Comparison of ENCODE assay signal across 1 cellular context in the genomic region with DNA sequence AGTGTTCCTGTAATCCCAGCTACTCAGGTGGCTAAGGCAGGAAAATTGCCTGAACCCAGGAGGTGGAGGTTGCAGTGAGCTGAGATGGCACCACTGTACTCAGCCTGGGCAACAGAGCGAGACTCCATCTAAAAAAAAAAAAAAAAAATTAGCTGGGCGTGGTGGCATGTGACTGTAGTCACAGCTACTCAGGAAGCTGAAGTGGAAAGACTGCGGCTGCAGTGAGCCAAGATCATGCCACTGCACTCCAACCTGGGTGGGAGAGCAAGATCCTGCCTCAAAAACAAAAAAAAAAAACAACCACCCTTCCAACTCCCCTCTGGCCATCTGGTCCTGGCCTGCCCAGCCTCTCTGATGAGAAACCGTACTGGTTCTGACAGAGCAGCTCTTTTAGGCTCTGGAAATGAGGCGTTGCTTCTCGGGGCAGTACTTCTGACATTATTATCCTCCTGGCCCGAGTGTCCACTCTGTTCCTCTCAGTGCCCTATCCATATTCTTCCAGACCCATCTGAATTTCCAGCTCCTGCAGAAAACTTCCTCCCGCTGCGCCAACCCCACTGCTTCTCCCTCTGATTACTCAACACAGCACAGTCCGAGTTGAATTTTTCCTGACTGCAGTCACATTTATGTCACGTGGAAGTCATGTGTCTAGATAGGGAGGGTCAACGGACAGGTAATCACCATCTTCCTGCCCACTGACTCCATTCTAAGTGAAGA.
TF ChIP-seq lines count a peak whose summit lies in the region.

No MANE protein-coding gene starts in this region.

TF ChIP-seq in K562, 482 proteins besides CTCF, POLR2A, EP300 and RAD21 (continued from another document and continues in another):
- TF ChIP-seq, protein P1, sequence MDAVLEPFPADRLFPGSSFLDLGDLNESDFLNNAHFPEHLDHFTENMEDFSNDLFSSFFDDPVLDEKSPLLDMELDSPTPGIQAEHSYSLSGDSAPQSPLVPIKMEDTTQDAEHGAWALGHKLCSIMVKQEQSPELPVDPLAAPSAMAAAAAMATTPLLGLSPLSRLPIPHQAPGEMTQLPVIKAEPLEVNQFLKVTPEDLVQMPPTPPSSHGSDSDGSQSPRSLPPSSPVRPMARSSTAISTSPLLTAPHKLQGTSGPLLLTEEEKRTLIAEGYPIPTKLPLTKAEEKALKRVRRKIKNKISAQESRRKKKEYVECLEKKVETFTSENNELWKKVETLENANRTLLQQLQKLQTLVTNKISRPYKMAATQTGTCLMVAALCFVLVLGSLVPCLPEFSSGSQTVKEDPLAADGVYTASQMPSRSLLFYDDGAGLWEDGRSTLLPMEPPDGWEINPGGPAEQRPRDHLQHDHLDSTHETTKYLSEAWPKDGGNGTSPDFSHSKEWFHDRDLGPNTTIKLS (IDR thresholded peaks at IDR 0.05; ENCODE audit: borderline replicate concordance, low read depth) = no peak
- TF ChIP-seq, protein P2, sequence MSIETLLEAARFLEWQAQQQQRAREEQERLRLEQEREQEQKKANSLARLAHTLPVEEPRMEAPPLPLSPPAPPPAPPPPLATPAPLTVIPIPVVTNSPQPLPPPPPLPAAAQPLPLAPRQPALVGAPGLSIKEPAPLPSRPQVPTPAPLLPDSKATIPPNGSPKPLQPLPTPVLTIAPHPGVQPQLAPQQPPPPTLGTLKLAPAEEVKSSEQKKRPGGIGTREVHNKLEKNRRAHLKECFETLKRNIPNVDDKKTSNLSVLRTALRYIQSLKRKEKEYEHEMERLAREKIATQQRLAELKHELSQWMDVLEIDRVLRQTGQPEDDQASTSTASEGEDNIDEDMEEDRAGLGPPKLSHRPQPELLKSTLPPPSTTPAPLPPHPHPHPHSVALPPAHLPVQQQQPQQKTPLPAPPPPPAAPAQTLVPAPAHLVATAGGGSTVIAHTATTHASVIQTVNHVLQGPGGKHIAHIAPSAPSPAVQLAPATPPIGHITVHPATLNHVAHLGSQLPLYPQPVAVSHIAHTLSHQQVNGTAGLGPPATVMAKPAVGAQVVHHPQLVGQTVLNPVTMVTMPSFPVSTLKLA (conservative IDR thresholded peaks at IDR 0.05) = peak; percentile 25 to 60; a peak in 2 of 4 replicates
- TF ChIP-seq LCOR (CRISPR knock-in tag; IDR thresholded peaks at IDR 0.05) (no peak), ZNF24 (IDR thresholded peaks at IDR 0.05) (no peak), ILK (tag; IDR thresholded peaks at IDR 0.05; ENCODE audit: borderline replicate concordance, low read depth) (no peak), ATF1 (CRISPR knock-in tag; IDR thresholded peaks at IDR 0.05) (no peak), ATF1 (tag; IDR thresholded peaks at IDR 0.05) (no peak), ILF3 (IDR thresholded peaks at IDR 0.05; ENCODE audit: borderline replicate concordance) (no peak), RFX7 (CRISPR knock-in tag; IDR thresholded peaks at IDR 0.05) (no peak), HMG20B (CRISPR knock-in tag; IDR thresholded peaks at IDR 0.05) (no peak), ZNF408 (CRISPR knock-in tag; IDR thresholded peaks at IDR 0.05; ENCODE audit: low read depth) (no peak), GABPA (tag; conservative IDR thresholded peaks at IDR 0.05; ENCODE audit: low read depth) (no peak), SMARCC2 (IDR thresholded peaks at IDR 0.05; ENCODE audit: low read depth) (no peak), HCFC1 (IDR thresholded peaks at IDR 0.05; ENCODE audit: low read depth, low read length) (no peak), NONO (IDR thresholded peaks at IDR 0.05; ENCODE audit: low read depth in 2 of 2, low read length in 1 of 2) (no peak), ZNF253 (CRISPR knock-in tag; conservative IDR thresholded peaks at IDR 0.05) (no peak), SRSF9 (IDR thresholded peaks at IDR 0.05; ENCODE audit: borderline replicate concordance, low read depth, low read length) (no peak), MAZ (CRISPR knock-in tag; conservative IDR thresholded peaks at IDR 0.05 in 1 of 2, IDR thresholded peaks at IDR 0.05 in 1 of 2) (0 out of 4 replicates have a peak, but pooled peaks of 1 of the 2 experiments have one; percentile 16), SMARCA5 (IDR thresholded peaks at IDR 0.05) (no peak), MECOM (CRISPR knock-in tag; IDR thresholded peaks at IDR 0.05) (no peak), PTBP1 (IDR thresholded peaks at IDR 0.05; ENCODE audit: low read depth, low read length) (no peak), HDAC2 (IDR thresholded peaks at IDR 0.05) (no peak), CTBP1 (IDR thresholded peaks at IDR 0.05; ENCODE audit: borderline replicate concordance) (no peak), SAP30 (IDR thresholded peaks at IDR 0.05; ENCODE audit: borderline replicate concordance, insufficient read depth, low read depth, low read length, poor library complexity, severe bottlenecking) (no peak), SRSF1 (IDR thresholded peaks at IDR 0.05; ENCODE audit: low read depth, low read length) (no peak)
- TF ChIP-seq, protein P3, sequence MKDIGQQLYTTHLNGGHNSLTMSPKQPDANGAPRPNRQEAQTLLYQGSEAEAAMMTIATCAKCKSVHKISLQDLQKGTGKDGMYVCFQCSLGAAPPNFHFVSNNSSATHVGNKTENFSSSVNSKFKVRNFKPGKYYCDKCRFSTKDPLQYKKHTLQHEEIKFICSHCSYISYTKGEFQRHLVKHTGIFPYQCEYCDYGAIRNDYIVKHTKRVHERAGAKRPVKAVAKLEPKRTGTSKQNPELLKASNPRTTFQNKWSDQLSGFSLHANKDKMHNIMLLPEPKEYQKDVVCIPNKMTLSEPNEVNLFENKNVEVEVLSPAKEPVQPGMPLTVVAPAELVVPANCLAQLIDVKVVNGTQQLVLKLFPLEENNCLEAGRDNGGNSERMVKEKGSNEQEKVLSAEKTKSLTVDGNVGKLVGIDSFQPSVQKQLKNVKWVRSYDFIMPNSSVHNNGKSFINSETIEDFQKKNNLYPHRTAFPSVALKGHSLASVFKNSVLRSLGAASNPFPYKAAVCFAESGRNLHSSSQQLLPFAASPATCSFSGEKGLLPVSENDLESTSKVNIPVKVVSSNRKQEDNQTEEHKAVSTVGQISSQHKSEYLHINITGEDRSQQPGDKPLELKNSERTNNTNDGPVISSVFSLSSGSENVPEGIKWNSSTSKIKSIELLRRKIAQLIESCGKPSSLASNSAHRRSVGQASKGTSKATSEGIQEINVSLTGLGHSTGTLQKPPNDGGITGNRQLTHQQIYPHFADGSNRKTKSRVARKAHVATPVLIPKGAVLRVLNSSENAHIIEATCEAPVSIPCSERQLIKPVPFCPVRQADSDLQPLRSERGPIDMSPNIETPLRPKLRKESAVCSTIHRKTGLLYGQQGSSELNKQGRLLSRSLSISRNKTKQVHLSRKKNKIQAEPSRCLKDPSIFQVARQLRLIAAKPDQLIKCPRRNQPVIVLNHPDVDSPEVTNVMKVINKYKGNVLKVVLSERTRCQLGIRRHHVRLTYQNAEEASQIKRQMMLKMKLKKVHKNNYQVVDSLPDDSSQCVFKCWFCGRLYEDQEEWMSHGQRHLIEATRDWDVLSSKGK (CRISPR knock-in tag; IDR thresholded peaks at IDR 0.05) = no peak
- TF ChIP-seq, protein P4, sequence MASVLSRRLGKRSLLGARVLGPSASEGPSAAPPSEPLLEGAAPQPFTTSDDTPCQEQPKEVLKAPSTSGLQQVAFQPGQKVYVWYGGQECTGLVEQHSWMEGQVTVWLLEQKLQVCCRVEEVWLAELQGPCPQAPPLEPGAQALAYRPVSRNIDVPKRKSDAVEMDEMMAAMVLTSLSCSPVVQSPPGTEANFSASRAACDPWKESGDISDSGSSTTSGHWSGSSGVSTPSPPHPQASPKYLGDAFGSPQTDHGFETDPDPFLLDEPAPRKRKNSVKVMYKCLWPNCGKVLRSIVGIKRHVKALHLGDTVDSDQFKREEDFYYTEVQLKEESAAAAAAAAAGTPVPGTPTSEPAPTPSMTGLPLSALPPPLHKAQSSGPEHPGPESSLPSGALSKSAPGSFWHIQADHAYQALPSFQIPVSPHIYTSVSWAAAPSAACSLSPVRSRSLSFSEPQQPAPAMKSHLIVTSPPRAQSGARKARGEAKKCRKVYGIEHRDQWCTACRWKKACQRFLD (CRISPR knock-in tag; IDR thresholded peaks at IDR 0.05) = no peak
- TF ChIP-seq, protein P5, sequence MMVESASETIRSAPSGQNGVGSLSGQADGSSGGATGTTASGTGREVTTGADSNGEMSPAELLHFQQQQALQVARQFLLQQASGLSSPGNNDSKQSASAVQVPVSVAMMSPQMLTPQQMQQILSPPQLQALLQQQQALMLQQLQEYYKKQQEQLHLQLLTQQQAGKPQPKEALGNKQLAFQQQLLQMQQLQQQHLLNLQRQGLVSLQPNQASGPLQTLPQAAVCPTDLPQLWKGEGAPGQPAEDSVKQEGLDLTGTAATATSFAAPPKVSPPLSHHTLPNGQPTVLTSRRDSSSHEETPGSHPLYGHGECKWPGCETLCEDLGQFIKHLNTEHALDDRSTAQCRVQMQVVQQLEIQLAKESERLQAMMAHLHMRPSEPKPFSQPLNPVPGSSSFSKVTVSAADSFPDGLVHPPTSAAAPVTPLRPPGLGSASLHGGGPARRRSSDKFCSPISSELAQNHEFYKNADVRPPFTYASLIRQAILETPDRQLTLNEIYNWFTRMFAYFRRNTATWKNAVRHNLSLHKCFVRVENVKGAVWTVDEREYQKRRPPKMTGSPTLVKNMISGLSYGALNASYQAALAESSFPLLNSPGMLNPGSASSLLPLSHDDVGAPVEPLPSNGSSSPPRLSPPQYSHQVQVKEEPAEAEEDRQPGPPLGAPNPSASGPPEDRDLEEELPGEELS (CRISPR knock-in tag; IDR thresholded peaks at IDR 0.05; ENCODE audit: borderline replicate concordance) = no peak
- TF ChIP-seq, protein P6, sequence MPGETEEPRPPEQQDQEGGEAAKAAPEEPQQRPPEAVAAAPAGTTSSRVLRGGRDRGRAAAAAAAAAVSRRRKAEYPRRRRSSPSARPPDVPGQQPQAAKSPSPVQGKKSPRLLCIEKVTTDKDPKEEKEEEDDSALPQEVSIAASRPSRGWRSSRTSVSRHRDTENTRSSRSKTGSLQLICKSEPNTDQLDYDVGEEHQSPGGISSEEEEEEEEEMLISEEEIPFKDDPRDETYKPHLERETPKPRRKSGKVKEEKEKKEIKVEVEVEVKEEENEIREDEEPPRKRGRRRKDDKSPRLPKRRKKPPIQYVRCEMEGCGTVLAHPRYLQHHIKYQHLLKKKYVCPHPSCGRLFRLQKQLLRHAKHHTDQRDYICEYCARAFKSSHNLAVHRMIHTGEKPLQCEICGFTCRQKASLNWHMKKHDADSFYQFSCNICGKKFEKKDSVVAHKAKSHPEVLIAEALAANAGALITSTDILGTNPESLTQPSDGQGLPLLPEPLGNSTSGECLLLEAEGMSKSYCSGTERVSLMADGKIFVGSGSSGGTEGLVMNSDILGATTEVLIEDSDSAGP (CRISPR knock-in tag; IDR thresholded peaks at IDR 0.05) = no peak
- TF ChIP-seq, protein P7, sequence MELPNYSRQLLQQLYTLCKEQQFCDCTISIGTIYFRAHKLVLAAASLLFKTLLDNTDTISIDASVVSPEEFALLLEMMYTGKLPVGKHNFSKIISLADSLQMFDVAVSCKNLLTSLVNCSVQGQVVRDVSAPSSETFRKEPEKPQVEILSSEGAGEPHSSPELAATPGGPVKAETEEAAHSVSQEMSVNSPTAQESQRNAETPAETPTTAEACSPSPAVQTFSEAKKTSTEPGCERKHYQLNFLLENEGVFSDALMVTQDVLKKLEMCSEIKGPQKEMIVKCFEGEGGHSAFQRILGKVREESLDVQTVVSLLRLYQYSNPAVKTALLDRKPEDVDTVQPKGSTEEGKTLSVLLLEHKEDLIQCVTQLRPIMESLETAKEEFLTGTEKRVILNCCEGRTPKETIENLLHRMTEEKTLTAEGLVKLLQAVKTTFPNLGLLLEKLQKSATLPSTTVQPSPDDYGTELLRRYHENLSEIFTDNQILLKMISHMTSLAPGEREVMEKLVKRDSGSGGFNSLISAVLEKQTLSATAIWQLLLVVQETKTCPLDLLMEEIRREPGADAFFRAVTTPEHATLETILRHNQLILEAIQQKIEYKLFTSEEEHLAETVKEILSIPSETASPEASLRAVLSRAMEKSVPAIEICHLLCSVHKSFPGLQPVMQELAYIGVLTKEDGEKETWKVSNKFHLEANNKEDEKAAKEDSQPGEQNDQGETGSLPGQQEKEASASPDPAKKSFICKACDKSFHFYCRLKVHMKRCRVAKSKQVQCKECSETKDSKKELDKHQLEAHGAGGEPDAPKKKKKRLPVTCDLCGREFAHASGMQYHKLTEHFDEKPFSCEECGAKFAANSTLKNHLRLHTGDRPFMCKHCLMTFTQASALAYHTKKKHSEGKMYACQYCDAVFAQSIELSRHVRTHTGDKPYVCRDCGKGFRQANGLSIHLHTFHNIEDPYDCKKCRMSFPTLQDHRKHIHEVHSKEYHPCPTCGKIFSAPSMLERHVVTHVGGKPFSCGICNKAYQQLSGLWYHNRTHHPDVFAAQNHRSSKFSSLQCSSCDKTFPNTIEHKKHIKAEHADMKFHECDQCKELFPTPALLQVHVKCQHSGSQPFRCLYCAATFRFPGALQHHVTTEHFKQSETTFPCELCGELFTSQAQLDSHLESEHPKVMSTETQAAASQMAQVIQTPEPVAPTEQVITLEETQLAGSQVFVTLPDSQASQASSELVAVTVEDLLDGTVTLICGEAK (IDR thresholded peaks at IDR 0.05) = no peak
- TF ChIP-seq, protein P7 (CRISPR knock-in tag; IDR thresholded peaks at IDR 0.05) = no peak
